Comparison of ENCODE assay signal across 8 cellular contexts in the genomic region with DNA sequence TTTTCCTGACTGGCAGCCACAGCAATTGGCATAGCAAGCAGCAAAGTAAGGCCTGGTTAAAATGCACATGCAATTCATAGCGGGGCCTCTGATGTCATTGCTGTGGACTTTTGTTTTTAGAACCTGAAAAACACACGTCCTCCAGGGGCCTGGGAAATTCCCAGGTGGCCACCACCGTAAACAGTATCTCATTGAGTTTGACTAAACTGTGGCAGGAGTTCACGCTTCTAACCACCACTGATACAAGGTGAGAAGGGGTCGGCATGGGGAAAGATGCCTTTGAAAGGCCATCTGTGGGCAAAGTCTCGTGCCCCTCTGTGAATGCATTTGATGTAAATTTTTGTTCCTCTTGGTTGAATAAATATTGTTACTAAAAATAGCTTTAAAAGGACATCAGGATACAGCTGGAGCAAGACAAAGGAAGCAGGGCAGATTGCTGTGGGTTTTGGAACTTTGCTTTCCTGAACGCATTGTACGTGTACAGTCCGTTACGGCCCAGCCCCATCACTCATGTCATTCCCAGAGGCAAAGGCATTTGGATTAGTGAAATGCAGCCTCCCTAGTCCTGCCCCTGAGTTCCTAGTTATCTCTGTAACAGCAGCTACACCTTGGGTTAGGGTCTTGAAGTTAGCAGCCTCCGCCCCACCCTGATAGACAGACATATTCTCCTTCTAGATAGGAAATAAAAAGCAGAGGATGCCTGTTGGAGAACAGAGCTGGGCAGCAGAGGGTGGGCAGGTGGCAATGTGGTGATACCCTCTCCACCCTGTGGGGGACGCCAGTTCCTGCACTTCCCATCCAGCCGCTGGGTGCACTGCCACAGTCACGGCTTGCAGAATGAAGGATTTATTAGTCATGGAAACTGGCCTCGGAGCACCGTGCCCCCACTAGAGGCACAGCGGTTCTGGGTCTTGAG.
DNase-seq lines count a peak whose midpoint lies in the region; ATAC-seq and TF ChIP-seq lines count a peak whose summit lies in the region.

No MANE protein-coding gene starts in this region.

- TF ChIP-seq CTCF in right atrium auricular region (IDR thresholded peaks at IDR 0.05) = peak in 1 of 2 donors; percentile 21
- TF ChIP-seq CTCF in HFF-Myc (IDR thresholded peaks at IDR 0.05; ENCODE audit: low read depth, low read length, missing control alignments) = peak; percentile 8
- no peak for TF ChIP-seq CTCF in prostate gland (IDR thresholded peaks at IDR 0.05)

- H3K9me3 Mint-ChIP-seq in effector memory CD8-positive, alpha-beta T cell = no peaks in the 10 kb centered on the region

- no peak for DNase-seq in Right ventricle myocardium superior
- no peak for DNase-seq in right atrium auricular region (ENCODE audit: low spot score)
- DNase-seq in HFF-Myc (ENCODE audit: extremely low read depth, low read depth) = no peak
- peak; percentile 46 for DNase-seq in NCI-H345 (lab: John Stamatoyannopoulos, UW)
- peak; percentile 8 to 20 (median 17) for DNase-seq in effector memory CD8-positive, alpha-beta T cell
- peak; percentile 67 to 69 for DNase-seq in stimulated activated CD4-positive, alpha-beta T cell treated with anti-CD3 and anti-CD28 coated beads, Interleukin-15, amount 100 ng/mL, for 48 hours (ENCODE audit: low read depth in 2 of 2)
- DNase-seq in NCI-H510A (lab: John Stamatoyannopoulos, UW) = no peak
- DNase-seq in prostate gland (ENCODE audit: low spot score) = no peak

- H3K4me3 Mint-ChIP-seq in effector memory CD8-positive, alpha-beta T cell = no peak overlapping the region

- no peak overlapping the region for H3K4me3 ChIP-seq in right atrium auricular region
- no peak overlapping the region for H3K4me3 ChIP-seq in HFF-Myc (replicated peaks; ENCODE audit: low read depth, low read length)
- H3K4me3 ChIP-seq in prostate gland = no peak overlapping the region

- intact Hi-C loops in Right ventricle myocardium superior (cut with DNase I) = no loop called here
- intact Hi-C loops in prostate gland (cut with DNase I) = no loop called here

- TF ChIP-seq POLR2A in prostate gland (IDR thresholded peaks at IDR 0.05) = no peak

- peaks cover 8 to 22% of the 10 kb centered on the region in 2 donors for H3K4me1 Mint-ChIP-seq in effector memory CD8-positive, alpha-beta T cell (ENCODE audit: low read depth in 2 of 2)

- WGBS in prostate gland = 78% methylated on average over 17 of the region's 17 CpGs

- H3K36me3 Mint-ChIP-seq in effector memory CD8-positive, alpha-beta T cell (ENCODE audit: insufficient read depth) = no peaks in the 10 kb centered on the region

- H3K4me1 ChIP-seq in right atrium auricular region (peaks cover 0 to 25% of the 10 kb centered on the region in 2 donors), prostate gland (replicated peaks) (peaks cover 7% of the 10 kb centered on the region)

- H3K27me3 ChIP-seq in right atrium auricular region = no peaks in the 10 kb centered on the region
- H3K27me3 ChIP-seq in prostate gland (replicated peaks; ENCODE audit: insufficient read depth) = no peaks in the 10 kb centered on the region

- H3K36me3 ChIP-seq in right atrium auricular region (no peaks in the 10 kb centered on the region), prostate gland (no peaks in the 10 kb centered on the region)

- H3K9me3 ChIP-seq in right atrium auricular region (no peaks in the 10 kb centered on the region), prostate gland (no peaks in the 10 kb centered on the region)

- H3K27me3 Mint-ChIP-seq in effector memory CD8-positive, alpha-beta T cell = no peaks in the 10 kb centered on the region

- H3K27ac ChIP-seq in right atrium auricular region (peak overlapping the region in 1 of 2 donors; percentile 6), prostate gland (no peak overlapping the region)

- peak overlapping the region in 1 of 2 donors; percentile 33 for H3K27ac Mint-ChIP-seq in effector memory CD8-positive, alpha-beta T cell

- peak; percentile 39 for ATAC-seq in Right ventricle myocardium superior (ENCODE audit: poor library complexity)
- peak; percentile 92 for ATAC-seq in effector memory CD8-positive, alpha-beta T cell (replicated peaks)

Comparison
In these comparisons a context has a peak if more than half of its experiments do, and no peak if none do; other contexts are left out.
1. DNase-seq: peak in NCI-H345 (single experiment), effector memory CD8-positive, alpha-beta T cell (3 of 3) and stimulated activated CD4-positive, alpha-beta T cell treated with anti-CD3 and anti-CD28 coated beads, Interleukin-15, amount 100 ng/mL, for 48 hours (2 of 2); none in Right ventricle myocardium superior (single experiment), right atrium auricular region (single experiment), HFF-Myc (single experiment), NCI-H510A (single experiment) and prostate gland (single experiment).